12 cellular contexts compared by ENCODE assay signal in genomic region chr19:52200044-52200443, GRCh38. TPM values are rescaled to one million over a fixed set of nuclear protein-coding genes. Genes with fewer than 3 reads are reported as not detected.
DNase-seq lines count a peak whose midpoint lies in the region; TF ChIP-seq lines count a peak whose summit lies in the region.
"Had no signal": no experiment of that assay in that cellular context is flagged by ENCODE, and none has a peak within 500 bp of the region (broad histone marks: within the 10 kb centered on the region; RNA-seq: fewer than 3 reads in every experiment).

No MANE protein-coding gene starts in this region.

- POLR2A ChIA-PET in BJ (lab: Charles Lee): no interaction called here

- H3K4me3 ChIP-seq in BJ (ENCODE audit: low read depth, low read length): no peak overlapping the region

- peaks cover 35% of the 10 kb centered on the region for H3K4me1 Mint-ChIP-seq in activated naive CD8-positive, alpha-beta T cell treated with anti-CD3 and anti-CD28 coated beads for 36 hours
- peaks cover 4% of the 10 kb centered on the region for H3K4me1 Mint-ChIP-seq in activated T-helper 1 cell treated with anti-CD3 and anti-CD28 coated beads, Interleukin-12 subunit alpha, Interleukin-12 subunit beta, Interleukin-2, Interleukin-4 antibody, amounts not matched to agents 30 ng/mL and 10 ng/mL and 1 ng/mL, durations not matched to agents 14 hours and 24 hours and 36 hours (ENCODE audit: low read depth)

- H3K36me3 ChIP-seq in BJ (ENCODE audit: control insufficient read depth, insufficient read depth, low read length): peaks cover 19% of the 10 kb centered on the region

- no peaks in the 10 kb centered on the region for H3K27me3 ChIP-seq in BJ (ENCODE audit: control insufficient read depth, insufficient read depth, low read length)

- H3K4me3 Mint-ChIP-seq in activated naive CD8-positive, alpha-beta T cell treated with anti-CD3 and anti-CD28 coated beads for 36 hours: no peak overlapping the region
- no peak overlapping the region for H3K4me3 Mint-ChIP-seq in activated T-helper 1 cell treated with anti-CD3 and anti-CD28 coated beads, Interleukin-12 subunit alpha, Interleukin-12 subunit beta, Interleukin-2, Interleukin-4 antibody, amounts not matched to agents 30 ng/mL and 10 ng/mL and 1 ng/mL, durations not matched to agents 14 hours and 24 hours and 36 hours
- H3K4me3 Mint-ChIP-seq: naive thymus-derived CD8-positive, alpha-beta T cell had no signal

- CTCF ChIA-PET in BJ (lab: Yijun Ruan, JAX): interaction anchor here (0.7 to 0.8 kb wide), 3 partner anchors 15 to 61 kb away, joined by 3 to 5 read pairs (median 3); partner anchors contain the start of gene ZNF616

- H3K27me3 Mint-ChIP-seq in activated naive CD8-positive, alpha-beta T cell treated with anti-CD3 and anti-CD28 coated beads for 36 hours: no peaks in the 10 kb centered on the region
- H3K27me3 Mint-ChIP-seq in activated T-helper 1 cell treated with anti-CD3 and anti-CD28 coated beads, Interleukin-12 subunit alpha, Interleukin-12 subunit beta, Interleukin-2, Interleukin-4 antibody, amounts not matched to agents 30 ng/mL and 10 ng/mL and 1 ng/mL, durations not matched to agents 14 hours and 24 hours and 36 hours (ENCODE audit: insufficient read depth): no peaks in the 10 kb centered on the region
- H3K27me3 Mint-ChIP-seq: naive thymus-derived CD8-positive, alpha-beta T cell had no signal

- intact Hi-C loops in activated T-helper 1 cell treated with anti-CD3 and anti-CD28 coated beads, Interleukin-12 subunit alpha, Interleukin-12 subunit beta, Interleukin-2, Interleukin-4 antibody, amounts not matched to agents 30 ng/mL and 10 ng/mL and 1 ng/mL, durations not matched to agents 14 hours and 24 hours and 36 hours (cut with micrococcal nuclease): no loop called here

- DNase-seq in BJ (ENCODE audit: low read depth): peak; percentile 55
- DNase-seq in activated naive CD8-positive, alpha-beta T cell treated with anti-CD3 and anti-CD28 coated beads for 36 hours: no peak
- DNase-seq in foreskin melanocyte: peak; percentile 43
- DNase-seq in renal cortical epithelial cell (ENCODE audit: low read depth): peak; percentile 44
- DNase-seq in NCI-H345 (lab: John Stamatoyannopoulos, UW): no peak
- DNase-seq in OCI-M1 (lab: John Stamatoyannopoulos, UW): no peak
- DNase-seq in activated T-helper 1 cell treated with anti-CD3 and anti-CD28 coated beads, Interleukin-12 subunit alpha, Interleukin-12 subunit beta, Interleukin-2, Interleukin-4 antibody, amounts not matched to agents 30 ng/mL and 10 ng/mL and 1 ng/mL, durations not matched to agents 14 hours and 24 hours and 36 hours (ENCODE audit: low spot score): no peak
- no peak for DNase-seq in stimulated activated CD4-positive, alpha-beta T cell treated with anti-CD3 and anti-CD28 coated beads, Interleukin-4, amount 100 ng/mL, for 1 hour
- DNase-seq: activated CD4-positive, alpha-beta T cell treated with anti-CD3 and anti-CD28 coated beads, Interleukin-2, amount 50 U/mL, for 48 hours; DMS 273 treated with DMSO at 0.1 percent for 48 hours; effector CD8-positive, alpha-beta T cell; naive thymus-derived CD8-positive, alpha-beta T cell had no signal

- H3K36me3 Mint-ChIP-seq in activated naive CD8-positive, alpha-beta T cell treated with anti-CD3 and anti-CD28 coated beads for 36 hours: peaks cover 39% of the 10 kb centered on the region
- H3K36me3 Mint-ChIP-seq in activated T-helper 1 cell treated with anti-CD3 and anti-CD28 coated beads, Interleukin-12 subunit alpha, Interleukin-12 subunit beta, Interleukin-2, Interleukin-4 antibody, amounts not matched to agents 30 ng/mL and 10 ng/mL and 1 ng/mL, durations not matched to agents 14 hours and 24 hours and 36 hours (ENCODE audit: low read depth): peaks cover 56% of the 10 kb centered on the region

- no peak for TF ChIP-seq CTCF in BJ (IDR thresholded peaks at IDR 0.05; ENCODE audit: insufficient read depth, low read depth, low read length)

- no peaks in the 10 kb centered on the region for H3K9me3 Mint-ChIP-seq in activated naive CD8-positive, alpha-beta T cell treated with anti-CD3 and anti-CD28 coated beads for 36 hours
- no peaks in the 10 kb centered on the region for H3K9me3 Mint-ChIP-seq in activated T-helper 1 cell treated with anti-CD3 and anti-CD28 coated beads, Interleukin-12 subunit alpha, Interleukin-12 subunit beta, Interleukin-2, Interleukin-4 antibody, amounts not matched to agents 30 ng/mL and 10 ng/mL and 1 ng/mL, durations not matched to agents 14 hours and 24 hours and 36 hours
- H3K9me3 Mint-ChIP-seq: naive thymus-derived CD8-positive, alpha-beta T cell had no signal

- peak overlapping the region; percentile 32 for H3K27ac Mint-ChIP-seq in activated naive CD8-positive, alpha-beta T cell treated with anti-CD3 and anti-CD28 coated beads for 36 hours
- H3K27ac Mint-ChIP-seq in activated T-helper 1 cell treated with anti-CD3 and anti-CD28 coated beads, Interleukin-12 subunit alpha, Interleukin-12 subunit beta, Interleukin-2, Interleukin-4 antibody, amounts not matched to agents 30 ng/mL and 10 ng/mL and 1 ng/mL, durations not matched to agents 14 hours and 24 hours and 36 hours: no peak overlapping the region

RNA-seq across cellular contexts. Expression of gene PPP2R1A, which starts 10.2 kb away (rescaled TPM):
- polyA plus RNA-seq in BJ (2011; rRNA removed): 146 and 269 TPM in 2 replicates
- 347 and 506 TPM in 2 replicates for polyA minus RNA-seq in BJ (2011; rRNA and poly(A)+ RNA removed)
- 100 to 1,000 TPM; 222 to 244 TPM for total RNA-seq in activated naive CD8-positive, alpha-beta T cell treated with anti-CD3 and anti-CD28 coated beads for 36 hours
- 293 and 385 TPM in 2 replicates for total RNA-seq in renal cortical epithelial cell
- 214 and 215 TPM in 2 replicates for total RNA-seq in activated T-helper 1 cell treated with anti-CD3 and anti-CD28 coated beads, Interleukin-12 subunit alpha, Interleukin-12 subunit beta, Interleukin-2, Interleukin-4 antibody, amounts not matched to agents 30 ng/mL and 10 ng/mL and 1 ng/mL, durations not matched to agents 14 hours and 24 hours and 36 hours

RNA-seq across cellular contexts. Expression of gene ZNF836, which starts 28.6 kb away (rescaled TPM):
- polyA plus RNA-seq in BJ (2011; rRNA removed): 1.5 and 2.0 TPM in 2 replicates
- 1.5 and 2.6 TPM in 2 replicates for polyA minus RNA-seq in BJ (2011; rRNA and poly(A)+ RNA removed)
- total RNA-seq in activated naive CD8-positive, alpha-beta T cell treated with anti-CD3 and anti-CD28 coated beads for 36 hours: 10 to 100 TPM; 10.0 to 12.0 TPM
- total RNA-seq in renal cortical epithelial cell: 7.5 and 18.2 TPM in 2 replicates
- total RNA-seq in activated T-helper 1 cell treated with anti-CD3 and anti-CD28 coated beads, Interleukin-12 subunit alpha, Interleukin-12 subunit beta, Interleukin-2, Interleukin-4 antibody, amounts not matched to agents 30 ng/mL and 10 ng/mL and 1 ng/mL, durations not matched to agents 14 hours and 24 hours and 36 hours: 7.8 and 10.8 TPM in 2 replicates

Comparison
In these comparisons a context has a peak if more than half of its experiments do, and no peak if none do; other contexts are left out.
1. DNase-seq: peak in BJ (single experiment), foreskin melanocyte (single experiment) and renal cortical epithelial cell (single experiment); none in activated naive CD8-positive, alpha-beta T cell treated with anti-CD3 and anti-CD28 coated beads for 36 hours (single experiment), NCI-H345 (single experiment), OCI-M1 (single experiment), activated T-helper 1 cell treated with anti-CD3 and anti-CD28 coated beads, Interleukin-12 subunit alpha, Interleukin-12 subunit beta, Interleukin-2, Interleukin-4 antibody, amounts not matched to agents 30 ng/mL and 10 ng/mL and 1 ng/mL, durations not matched to agents 14 hours and 24 hours and 36 hours (single experiment) and stimulated activated CD4-positive, alpha-beta T cell treated with anti-CD3 and anti-CD28 coated beads, Interleukin-4, amount 100 ng/mL, for 1 hour (single experiment).